8 cellular contexts compared by ENCODE assay signal in the genomic region with DNA sequence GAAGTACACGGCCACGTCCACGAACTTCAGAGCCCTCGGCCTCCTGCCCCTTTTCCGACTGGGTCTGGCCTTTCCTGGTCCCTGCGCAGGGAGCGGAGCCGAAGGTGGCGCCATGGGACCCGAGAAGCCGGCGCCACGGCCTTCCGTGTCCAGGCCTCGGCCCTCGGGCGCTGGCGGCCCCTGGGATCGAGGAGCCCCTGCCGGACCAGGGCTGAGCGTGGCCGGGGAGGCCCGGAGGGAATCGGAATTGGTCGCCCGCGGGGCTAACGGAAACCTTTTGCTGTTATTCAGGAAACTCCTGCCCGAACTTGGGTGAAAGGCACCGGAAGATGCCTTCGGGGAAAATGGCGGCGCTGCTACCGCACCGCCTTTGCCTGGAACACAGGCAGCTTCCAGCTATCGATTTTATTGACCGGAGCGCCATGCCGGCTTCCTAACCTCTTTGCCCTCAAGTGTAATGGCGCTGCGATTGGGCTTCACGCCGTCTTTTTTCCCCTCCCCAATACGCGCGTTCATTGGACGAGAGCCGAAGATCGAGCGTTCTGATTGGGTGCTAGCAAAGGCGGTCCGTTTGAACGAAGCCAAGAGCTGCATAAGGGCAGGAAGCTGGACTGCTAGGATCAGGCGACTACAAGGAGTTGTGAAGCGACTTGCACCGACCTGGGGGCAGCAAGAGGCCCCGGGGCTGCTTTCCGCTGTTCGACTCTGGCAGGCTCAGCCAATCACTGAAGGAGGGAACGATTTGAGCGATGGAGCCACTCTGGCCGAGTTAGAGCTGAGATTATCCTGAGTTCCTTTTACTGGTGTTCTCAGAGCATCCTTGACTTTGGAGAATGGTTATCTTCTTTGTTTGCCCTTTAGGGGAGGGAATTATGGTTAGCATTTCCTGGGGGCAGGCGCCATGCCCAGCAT. TPM values are rescaled to one million over a fixed set of nuclear protein-coding genes. Genes with fewer than 3 reads are reported as not detected.
DNase-seq lines count a peak whose midpoint lies in the region; ATAC-seq and TF ChIP-seq lines count a peak whose summit lies in the region.

A gene (minus strand): TSS at position 462 of the 912 bp plus-strand sequence. CDS start 348 bp downstream, at position 114.

- H3K36me3 Mint-ChIP-seq in activated naive CD4-positive, alpha-beta T cell treated with anti-CD3 and anti-CD28 coated beads, Interleukin-2, amount 50 U/mL, for 72 hours = peaks cover 6% of the 10 kb centered on the region in 2 donors

- peak; percentile 89 for ATAC-seq in HG02588 (IDR thresholded peaks at IDR 0.05; ENCODE audit: unreplicated experiment)
- peak; percentile 95 for ATAC-seq in activated naive CD4-positive, alpha-beta T cell treated with anti-CD3 and anti-CD28 coated beads, Interleukin-2, amount 50 U/mL, for 72 hours
- peak; percentile 98 for ATAC-seq in omental fat pad (ENCODE audit: low FRiP score)
- peak; percentile 96 for ATAC-seq in thoracic aorta (ENCODE audit: insufficient number of reproducible peaks, low FRiP score, low read depth)

- peak within 1 kb of the TSS; percentile 91 for H3K4me3 ChIP-seq in GM06990 (replicated peaks; ENCODE audit: low read depth, low read length)
- H3K4me3 ChIP-seq in thoracic aorta = peak within 1 kb of the TSS; percentile 91

- no peaks in the 10 kb centered on the region for H3K9me3 ChIP-seq in thoracic aorta

- H3K27me3 ChIP-seq in GM06990 (replicated peaks; ENCODE audit: control insufficient read depth, insufficient read depth, low read length) (no peaks in the 10 kb centered on the region), thoracic aorta (replicated peaks; ENCODE audit: insufficient read depth) (no peaks in the 10 kb centered on the region)

- H3K4me1 ChIP-seq in thoracic aorta (ENCODE audit: control insufficient read depth in 1 of 2, low read depth in 2 of 2) = peaks cover 7 to 13% of the 10 kb centered on the region in 2 donors

- peak within 1 kb of the TSS; percentile 96 to 97 for H3K27ac Mint-ChIP-seq in activated naive CD4-positive, alpha-beta T cell treated with anti-CD3 and anti-CD28 coated beads, Interleukin-2, amount 50 U/mL, for 72 hours

- TF ChIP-seq CTCF in GM06990 (IDR thresholded peaks at IDR 0.05; ENCODE audit: insufficient read depth, low read length, poor library complexity, severe bottlenecking) (no peak), omental fat pad (IDR thresholded peaks at IDR 0.05) (no peak), thoracic aorta (IDR thresholded peaks at IDR 0.05) (no peak)

- peak within 1 kb of the TSS; percentile 96 to 97 for H3K27ac ChIP-seq in thoracic aorta

- H3K36me3 ChIP-seq in GM06990 (ENCODE audit: control insufficient read depth, insufficient read depth, low read length) = peaks cover 6% of the 10 kb centered on the region
- H3K36me3 ChIP-seq in thoracic aorta = peaks cover 13% of the 10 kb centered on the region

- H3K9me3 Mint-ChIP-seq in activated naive CD4-positive, alpha-beta T cell treated with anti-CD3 and anti-CD28 coated beads, Interleukin-2, amount 50 U/mL, for 72 hours = no peaks in the 10 kb centered on the region

- DNase-seq in GM06990 (ENCODE audit: extremely low read depth, insufficient read length) (peak; percentile 92), NCI-H1092 treated with DMSO at 0.1 percent for 48 hours (lab: John Stamatoyannopoulos, UW) (peak; percentile 98), SKM-1 (lab: John Stamatoyannopoulos, UW; ENCODE audit: unreplicated experiment) (peak; percentile 93), glomerular visceral epithelial cell (ENCODE audit: extremely low spot score) (peak; percentile 95), omental fat pad (ENCODE audit: low spot score) (peak; percentile 86), thoracic aorta (ENCODE audit: low spot score) (peak; percentile 72)
- DNase-seq in activated naive CD4-positive, alpha-beta T cell treated with anti-CD3 and anti-CD28 coated beads, Interleukin-2, amount 50 U/mL, for 72 hours (ENCODE audit: low spot score in 2 of 2) = peak; percentile 94 to 96

RNA-seq across cellular contexts. Expression of the gene that starts here (rescaled TPM):
- total RNA-seq in activated naive CD4-positive, alpha-beta T cell treated with anti-CD3 and anti-CD28 coated beads, Interleukin-2, amount 50 U/mL, for 72 hours = 10 to 100 TPM; 11.6 to 13.7 TPM
- total RNA-seq in omental fat pad = 1 to 10 TPM; 5.5 to 9.5 (median 7.0) TPM
- total RNA-seq in thoracic aorta = 10 to 100 TPM in 1 of 2 donors, 1 to 10 TPM in 1; 7.4 to 17.0 TPM

Comparison
In these comparisons a context has a peak if more than half of its experiments do, and no peak if none do; other contexts are left out.
1. Peak in every context shown above with its lines: DNase-seq, ATAC-seq, H3K4me3 ChIP-seq and H3K27ac ChIP-seq.